ENCODE assay signal across 2 cellular contexts in genomic region chr7:27202018-27202740, GRCh38.
TF ChIP-seq lines count a peak whose summit lies in the region.

No MANE protein-coding gene starts in this region.

TF ChIP-seq in K562, 482 proteins besides CTCF, POLR2A, EP300 and RAD21:
- TF ChIP-seq CBX8 (IDR thresholded peaks at IDR 0.05; ENCODE audit: borderline replicate concordance, extremely low read depth, low read depth, low read length, poor library complexity, severe bottlenecking) = peak; percentile 72
- no peak for TF ChIP-seq MTF1 (CRISPR knock-in tag; IDR thresholded peaks at IDR 0.05; ENCODE audit: borderline replicate concordance)
- peak; percentile 18 for TF ChIP-seq CBX2 (IDR thresholded peaks at IDR 0.05; ENCODE audit: insufficient read depth, low read length, poor library complexity, severe bottlenecking)
- TF ChIP-seq SNIP1 (IDR thresholded peaks at IDR 0.05; ENCODE audit: low read depth) = no peak
TF ChIP-seq in K562: peak in this region for 2.

TF ChIP-seq in neural cell, 6 proteins besides CTCF, POLR2A, EP300 and RAD21:
- TF ChIP-seq MXI1 (conservative IDR thresholded peaks at IDR 0.05; ENCODE audit: poor library complexity, severe bottlenecking) = no peak
- TF ChIP-seq SMC3 (conservative IDR thresholded peaks at IDR 0.05; ENCODE audit: poor library complexity) = no peak
- no peak for TF ChIP-seq EZH2 (IDR thresholded peaks at IDR 0.05; ENCODE audit: borderline replicate concordance, insufficient read depth, low read length, poor library complexity, severe bottlenecking)
- TF ChIP-seq POLR2AphosphoS5 (IDR thresholded peaks at IDR 0.05) = peak; percentile 63
- TF ChIP-seq TAF1 (IDR thresholded peaks at IDR 0.05; ENCODE audit: low read depth) = no peak
